Comparison of ENCODE assay signal across 11 cellular contexts in the genomic region with DNA sequence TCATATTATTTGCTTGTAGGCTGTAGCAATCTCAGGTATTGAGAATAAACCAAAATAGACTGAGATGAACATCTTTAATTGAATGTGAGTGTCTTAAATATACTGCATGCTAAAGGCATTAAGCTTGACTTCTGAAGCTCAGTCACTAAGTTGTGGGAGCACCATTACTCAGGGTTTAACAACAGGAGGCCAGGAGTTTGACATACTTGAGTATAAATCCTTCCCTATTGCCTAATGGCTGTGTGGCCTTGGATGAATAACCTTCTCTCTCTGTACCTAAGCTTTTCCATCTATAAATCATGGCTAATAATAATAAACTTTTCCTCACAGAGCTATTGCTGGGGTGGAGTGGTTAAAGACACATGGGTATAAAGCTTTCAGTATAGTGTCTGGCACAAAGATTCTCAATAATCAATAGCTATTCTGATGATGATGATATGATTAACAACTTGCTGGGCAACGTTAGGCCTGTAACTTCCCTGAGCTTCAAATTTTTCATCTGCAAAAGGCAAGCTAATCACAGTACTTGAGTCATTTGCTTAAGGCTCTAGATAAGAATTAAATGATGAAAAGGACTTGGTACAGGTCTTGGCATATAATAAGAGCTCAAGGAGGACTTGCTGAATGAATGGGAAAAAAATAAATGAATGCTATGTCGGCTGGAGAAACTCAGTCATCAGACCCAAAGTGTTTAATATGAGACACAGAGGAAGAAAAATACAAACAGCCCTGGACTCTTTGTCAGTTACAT.
DNase-seq lines count a peak whose midpoint lies in the region; ATAC-seq and TF ChIP-seq lines count a peak whose summit lies in the region.
"Had no signal": no experiment of that assay in that cellular context is flagged by ENCODE, and none has a peak within 500 bp of the region (broad histone marks: within the 10 kb centered on the region; RNA-seq: fewer than 3 reads in every experiment).

No MANE protein-coding gene starts in this region.

- H4K8ac ChIP-seq in mesendoderm (ENCODE audit: low read depth, low read length) = no peak overlapping the region

- DNase-seq in left ventricle myocardium inferior = no peak
- DNase-seq in Right ventricle myocardium superior = no peak
- peak; percentile 28 to 57 for DNase-seq in fibroblast of lung (ENCODE audit: low read depth in 2 of 2)
- DNase-seq in mesendoderm = no peak
- DNase-seq in NCI-H2171 (lab: John Stamatoyannopoulos, UW) = no peak
- no peak for DNase-seq in amygdala (lab: John Stamatoyannopoulos, UW)
- no peak for DNase-seq in effector CD8-positive, alpha-beta T cell (lab: John Stamatoyannopoulos, UW)
- DNase-seq: DND-41, NCI-H2081 treated with DMSO at 0.1 percent for 48 hours had no signal

- H3K23ac ChIP-seq in mesendoderm (ENCODE audit: low read length) = no peak overlapping the region

- no peak overlapping the region for H2BK120ac ChIP-seq in mesendoderm (ENCODE audit: low read depth, low read length)

- H3K9me3 ChIP-seq in left ventricle myocardium inferior (replicated peaks) = peaks cover 6% of the 10 kb centered on the region
- no peaks in the 10 kb centered on the region for H3K9me3 ChIP-seq in fibroblast of lung (ENCODE audit: control insufficient read depth, insufficient read depth, low read depth, low read length)
- no peaks in the 10 kb centered on the region for H3K9me3 ChIP-seq in parathyroid adenoma (ENCODE audit: control insufficient read depth, low read length)

- no peak overlapping the region for H3K9ac ChIP-seq in fibroblast of lung (ENCODE audit: insufficient read depth, low read length)
- no peak overlapping the region for H3K9ac ChIP-seq in parathyroid adenoma
- no peak overlapping the region for H3K9ac ChIP-seq in mesendoderm (ENCODE audit: low read length)

- H2BK15ac ChIP-seq in mesendoderm (replicated peaks; ENCODE audit: low read depth) = no peak overlapping the region

- no peak overlapping the region for H3K4ac ChIP-seq in mesendoderm (ENCODE audit: low read depth, low read length)

- H3K27ac ChIP-seq in left ventricle myocardium inferior (replicated peaks) (peak overlapping the region; percentile 91), fibroblast of lung (ENCODE audit: insufficient read depth, low read length) (no peak overlapping the region), parathyroid adenoma (no peak overlapping the region), mesendoderm (ENCODE audit: low read depth, low read length) (no peak overlapping the region)
- H3K27ac ChIP-seq: epithelial cell of prostate had no signal

- H3K27me3 ChIP-seq in left ventricle myocardium inferior (ENCODE audit: low read depth) = no peaks in the 10 kb centered on the region
- no peaks in the 10 kb centered on the region for H3K27me3 ChIP-seq in fibroblast of lung (ENCODE audit: control insufficient read depth, insufficient read depth, low read length)
- no peaks in the 10 kb centered on the region for H3K27me3 ChIP-seq in parathyroid adenoma (ENCODE audit: control insufficient read depth, insufficient read depth, low read length)
- no peaks in the 10 kb centered on the region for H3K27me3 ChIP-seq in mesendoderm (ENCODE audit: insufficient read depth, low read length, poor library complexity)

- H3K56ac ChIP-seq in mesendoderm (ENCODE audit: low read length) = no peak overlapping the region

- H3K36me3 ChIP-seq in left ventricle myocardium inferior = no peaks in the 10 kb centered on the region
- H3K36me3 ChIP-seq in fibroblast of lung (ENCODE audit: control insufficient read depth, insufficient read depth, low read length) = no peaks in the 10 kb centered on the region
- H3K36me3 ChIP-seq in parathyroid adenoma (ENCODE audit: control insufficient read depth, insufficient read depth, low read length) = no peaks in the 10 kb centered on the region
- no peaks in the 10 kb centered on the region for H3K36me3 ChIP-seq in mesendoderm (ENCODE audit: control insufficient read depth, insufficient read depth, low read length)

- WGBS in mesendoderm (ENCODE audit: extremely low coverage, insufficient coverage, low lambda C conversion rate) = no CpG with 5 or more reads among the region's 2 CpGs

- no peak overlapping the region for H2AK5ac ChIP-seq in mesendoderm (ENCODE audit: low read length)

- H3K4me1 ChIP-seq in left ventricle myocardium inferior (peaks cover 27% of the 10 kb centered on the region), fibroblast of lung (ENCODE audit: control insufficient read depth, extremely low read depth, insufficient read depth, low read length) (peaks cover 12% of the 10 kb centered on the region), parathyroid adenoma (no peaks in the 10 kb centered on the region), mesendoderm (ENCODE audit: control insufficient read depth, low read depth, low read length) (no peaks in the 10 kb centered on the region)

- no peak overlapping the region for H4K5ac ChIP-seq in mesendoderm (ENCODE audit: low read length)

- H3K79me1 ChIP-seq in mesendoderm (ENCODE audit: low read length) = no peaks in the 10 kb centered on the region

- TF ChIP-seq CTCF in left ventricle myocardium inferior (IDR thresholded peaks at IDR 0.05; ENCODE audit: borderline replicate concordance) = no peak
- no peak for TF ChIP-seq CTCF in fibroblast of lung (conservative IDR thresholded peaks at IDR 0.05 in 1 of 2, IDR thresholded peaks at IDR 0.05 in 1 of 2; ENCODE audit: low read depth in 1 of 2, low read length in 2 of 2)
- TF ChIP-seq CTCF in parathyroid adenoma (IDR thresholded peaks at IDR 0.05) = no peak

- H3K18ac ChIP-seq in mesendoderm (ENCODE audit: low read length) = no peak overlapping the region

- ATAC-seq in Right ventricle myocardium superior (ENCODE audit: poor library complexity) = no peak

- no peak overlapping the region for H2BK5ac ChIP-seq in mesendoderm (ENCODE audit: low read length)

- H3K4me3 ChIP-seq in left ventricle myocardium inferior (no peak overlapping the region), fibroblast of lung (replicated peaks in 1 of 4; ENCODE audit: control extremely low read depth in 1 of 4, insufficient read depth in 1 of 4, low read depth in 3 of 4, low read length in 4 of 4) (no peak overlapping the region), parathyroid adenoma (ENCODE audit: low read depth, low read length) (no peak overlapping the region), mesendoderm (ENCODE audit: low read length) (no peak overlapping the region)

- no peak overlapping the region for H2AFZ ChIP-seq in fibroblast of lung (ENCODE audit: low read length)
- H2AFZ ChIP-seq in parathyroid adenoma = peak overlapping the region; percentile 8

- intact Hi-C loops in left ventricle myocardium inferior (cut with micrococcal nuclease) (no loop called here), Right ventricle myocardium superior (cut with DNase I) (no loop called here)

- no peaks in the 10 kb centered on the region for H4K20me1 ChIP-seq in fibroblast of lung (ENCODE audit: control insufficient read depth, extremely low read depth, insufficient read depth, low read length)

- H3K79me2 ChIP-seq in fibroblast of lung (ENCODE audit: control insufficient read depth, insufficient read depth, low read length) = no peaks in the 10 kb centered on the region
- H3K79me2 ChIP-seq in parathyroid adenoma = no peaks in the 10 kb centered on the region
- no peaks in the 10 kb centered on the region for H3K79me2 ChIP-seq in mesendoderm (ENCODE audit: control insufficient read depth, insufficient read depth, low read length)

- H3K4me2 ChIP-seq in fibroblast of lung (ENCODE audit: extremely low read depth, insufficient read depth, low read length) (peak overlapping the region; percentile 18), parathyroid adenoma (ENCODE audit: low read length) (no peak overlapping the region), mesendoderm (ENCODE audit: low read length) (no peak overlapping the region)

Comparison
In these comparisons a context has a peak if more than half of its experiments do, and no peak if none do; other contexts are left out.
1. DNase-seq: peak in fibroblast of lung (2 of 2); none in left ventricle myocardium inferior (single experiment), Right ventricle myocardium superior (single experiment), mesendoderm (single experiment), NCI-H2171 (single experiment), amygdala (0 of 56) and effector CD8-positive, alpha-beta T cell (single experiment).